In the genomic region with DNA sequence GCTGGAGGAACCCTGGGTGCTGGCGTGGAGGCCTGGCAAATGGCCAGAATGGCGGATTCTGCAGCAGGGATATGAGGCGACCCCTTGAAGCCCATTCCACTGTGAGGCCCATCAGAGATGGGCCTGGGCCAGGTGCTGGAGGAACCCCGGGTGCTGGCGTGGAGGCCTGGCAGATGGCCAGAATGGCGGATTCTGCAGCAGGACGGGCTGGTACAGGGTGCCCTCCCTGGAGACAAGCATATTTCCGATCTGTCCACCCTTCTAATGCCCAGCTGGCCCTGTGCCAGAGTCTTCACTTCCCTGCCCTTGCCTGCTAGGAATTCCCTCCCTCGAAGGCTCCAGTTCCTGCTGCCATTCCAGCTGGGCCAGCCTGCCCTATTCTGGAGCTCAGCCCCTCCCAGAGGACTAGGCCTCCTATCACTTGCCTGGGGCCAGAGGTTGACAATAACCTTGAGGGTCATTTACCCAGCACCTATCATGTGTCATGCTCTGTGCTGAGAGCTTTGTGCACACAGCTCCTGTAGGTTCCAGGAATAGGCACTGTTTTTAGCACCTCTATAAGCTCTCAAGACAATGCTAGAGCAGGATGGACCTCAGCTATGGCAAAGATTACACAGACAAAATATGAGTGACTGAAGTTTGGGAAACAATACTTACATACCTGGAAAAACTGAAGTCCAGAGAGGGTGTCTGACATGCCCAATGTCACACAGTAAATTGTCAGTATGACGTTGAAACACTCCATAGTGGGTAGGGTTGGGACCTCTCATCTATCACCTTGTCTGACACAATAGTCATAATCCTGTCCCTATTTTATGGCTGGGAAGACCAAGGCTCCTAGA, we compare ENCODE assay signal across 1 cellular context.
TF ChIP-seq lines count a peak whose summit lies in the region.

No MANE protein-coding gene starts in this region.

TF ChIP-seq in K562, 482 proteins besides CTCF, POLR2A, EP300 and RAD21 (continued from another document):
- peak; percentile 24; the same call in 1 of the 2 replicates for TF ChIP-seq ADNP (tag; IDR thresholded peaks at IDR 0.05)
- TF ChIP-seq, protein P1, sequence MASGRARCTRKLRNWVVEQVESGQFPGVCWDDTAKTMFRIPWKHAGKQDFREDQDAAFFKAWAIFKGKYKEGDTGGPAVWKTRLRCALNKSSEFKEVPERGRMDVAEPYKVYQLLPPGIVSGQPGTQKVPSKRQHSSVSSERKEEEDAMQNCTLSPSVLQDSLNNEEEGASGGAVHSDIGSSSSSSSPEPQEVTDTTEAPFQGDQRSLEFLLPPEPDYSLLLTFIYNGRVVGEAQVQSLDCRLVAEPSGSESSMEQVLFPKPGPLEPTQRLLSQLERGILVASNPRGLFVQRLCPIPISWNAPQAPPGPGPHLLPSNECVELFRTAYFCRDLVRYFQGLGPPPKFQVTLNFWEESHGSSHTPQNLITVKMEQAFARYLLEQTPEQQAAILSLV (tag; IDR thresholded peaks at IDR 0.05): no peak
- TF ChIP-seq BCOR (IDR thresholded peaks at IDR 0.05): 0 out of 2 replicates have a peak, but pooled peaks have one; percentile 62
- no peak for TF ChIP-seq SMARCC2 (IDR thresholded peaks at IDR 0.05; ENCODE audit: low read depth)
- no peak for TF ChIP-seq RBM17 (IDR thresholded peaks at IDR 0.05; ENCODE audit: borderline replicate concordance, low read depth, low read length)
- peak; percentile 29; the same call in 1 of the 2 replicates for TF ChIP-seq SMARCA5 (IDR thresholded peaks at IDR 0.05)
- peak; percentile 69 for TF ChIP-seq ZFP36 (IDR thresholded peaks at IDR 0.05; ENCODE audit: low read depth, low read length, partially characterized antibody)
- TF ChIP-seq, protein P2, sequence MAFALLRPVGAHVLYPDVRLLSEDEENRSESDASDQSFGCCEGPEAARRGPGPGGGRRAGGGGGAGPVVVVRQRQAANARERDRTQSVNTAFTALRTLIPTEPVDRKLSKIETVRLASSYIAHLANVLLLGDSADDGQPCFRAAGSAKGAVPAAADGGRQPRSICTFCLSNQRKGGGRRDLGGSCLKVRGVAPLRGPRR (CRISPR knock-in tag; IDR thresholded peaks at IDR 0.05): no peak
- TF ChIP-seq, protein P3, sequence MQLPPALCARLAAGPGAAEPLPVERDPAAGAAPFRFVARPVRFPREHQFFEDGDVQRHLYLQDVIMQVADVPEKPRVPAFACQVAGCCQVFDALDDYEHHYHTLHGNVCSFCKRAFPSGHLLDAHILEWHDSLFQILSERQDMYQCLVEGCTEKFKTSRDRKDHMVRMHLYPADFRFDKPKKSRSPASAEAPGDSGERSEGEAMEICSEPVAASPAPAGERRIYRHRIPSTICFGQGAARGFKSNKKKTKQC (CRISPR knock-in tag; IDR thresholded peaks at IDR 0.05): no peak
- TF ChIP-seq NFIC (IDR thresholded peaks at IDR 0.05): peak; percentile 86
- TF ChIP-seq ETV5 (CRISPR knock-in tag; IDR thresholded peaks at IDR 0.05; ENCODE audit: low read depth): no peak
- TF ChIP-seq RBM25 (IDR thresholded peaks at IDR 0.05; ENCODE audit: low read depth, low read length, severe bottlenecking): peak; percentile 67
- TF ChIP-seq ZNF445 (CRISPR knock-in tag; IDR thresholded peaks at IDR 0.05; ENCODE audit: low read depth): no peak
